Comparison of ENCODE assay signal across 21 cellular contexts in the genomic region with DNA sequence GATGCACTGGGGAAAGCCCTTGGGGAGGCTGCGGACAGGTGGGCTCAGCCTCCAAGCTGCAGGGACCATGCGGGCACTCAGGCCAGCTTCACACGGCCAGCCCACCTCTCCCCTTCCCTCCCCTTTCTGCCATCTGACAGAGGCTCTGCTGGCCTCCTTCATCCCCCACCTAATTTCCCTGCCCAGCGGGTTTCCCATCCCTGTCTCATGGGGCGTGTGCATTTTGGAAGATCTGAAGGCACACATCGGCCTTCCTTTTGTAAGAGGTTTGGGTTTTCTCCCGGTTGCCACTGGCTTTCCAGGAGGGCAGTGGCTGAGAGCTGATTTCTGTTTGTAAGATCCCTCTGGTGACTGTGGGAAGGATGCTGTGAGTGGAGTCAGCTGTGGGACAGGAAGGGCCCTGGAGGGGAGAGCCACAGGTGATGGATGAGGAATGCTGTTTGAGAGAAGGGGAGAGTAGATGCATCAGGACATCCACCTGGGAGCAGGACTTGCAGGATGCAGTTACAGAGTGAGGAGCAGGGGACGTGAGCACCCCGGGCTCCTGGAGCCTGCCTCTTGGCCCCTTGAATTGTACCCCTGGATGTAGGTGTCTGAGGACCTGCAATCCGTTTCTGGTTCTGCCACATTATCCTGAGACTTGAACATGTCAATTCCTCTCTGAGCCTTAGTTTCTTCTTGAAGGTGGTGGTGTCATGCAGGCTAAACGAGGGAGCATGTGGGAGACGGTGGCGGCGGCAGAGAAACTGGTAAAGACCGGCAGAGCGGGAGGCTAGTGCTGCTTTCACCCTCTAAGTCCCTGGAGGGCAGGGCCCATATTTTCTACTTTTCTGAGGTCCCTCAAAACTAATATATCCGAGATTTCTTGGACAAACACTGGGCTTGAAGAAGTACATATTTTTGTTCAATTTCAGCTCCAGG. TPM values are rescaled to one million over a fixed set of nuclear protein-coding genes. Genes with fewer than 3 reads are reported as not detected.
DNase-seq lines count a peak whose midpoint lies in the region; ATAC-seq, FAIRE-seq and TF ChIP-seq lines count a peak whose summit lies in the region.
"Had no signal": no experiment of that assay in that cellular context is flagged by ENCODE, and none has a peak within 500 bp of the region (broad histone marks: within the 10 kb centered on the region; RNA-seq: fewer than 3 reads in every experiment).

No MANE protein-coding gene starts in this region.

- no peak overlapping the region for H3K4me3 ChIP-seq in HEK293 (ENCODE audit: low read depth, low read length)
- no peak overlapping the region for H3K4me3 ChIP-seq in endodermal cell (ENCODE audit: low read length)
- H3K4me3 ChIP-seq in smooth muscle cell: no peak overlapping the region
- H3K4me3 ChIP-seq: A549; BLaER1 treated with 17β-estradiol and CSF1 and Interleukin-3, amounts not matched to agents 10 nM and 100 nM; SK-N-MC; transverse colon had no signal

- H3K4me3 Mint-ChIP-seq in activated CD8-positive, alpha-beta T cell treated with anti-CD3 and anti-CD28 coated beads, Interleukin-2, amount 10 ng/mL, durations not matched to agents 7 days and 5 days: no peak overlapping the region
- no peak overlapping the region for H3K4me3 Mint-ChIP-seq in activated CD8-positive, alpha-beta T cell treated with anti-CD3 and anti-CD28 coated beads for 36 hours
- H3K4me3 Mint-ChIP-seq in endodermal cell: no peak overlapping the region
- H3K4me3 Mint-ChIP-seq: activated T-helper 1 cell treated with anti-CD3 and anti-CD28 coated beads, Interleukin-12 subunit alpha, Interleukin-12 subunit beta, Interleukin-2, Interleukin-4 antibody, amounts not matched to agents 30 ng/mL and 10 ng/mL and 1 ng/mL, durations not matched to agents 14 hours and 24 hours and 36 hours had no signal

- peaks cover 8% of the 10 kb centered on the region for H3K27me3 ChIP-seq in endodermal cell (ENCODE audit: control insufficient read depth, insufficient read depth, low read length, poor library complexity, severe bottlenecking)
- H3K27me3 ChIP-seq in smooth muscle cell (ENCODE audit: low read depth): no peaks in the 10 kb centered on the region
- H3K27me3 ChIP-seq: BLaER1 treated with 17β-estradiol and CSF1 and Interleukin-3, amounts not matched to agents 10 nM and 100 nM; transverse colon had no signal

- peak overlapping the region; percentile 64 for H3K27ac Mint-ChIP-seq in activated CD8-positive, alpha-beta T cell treated with anti-CD3 and anti-CD28 coated beads, Interleukin-2, amount 10 ng/mL, durations not matched to agents 7 days and 5 days
- no peak overlapping the region for H3K27ac Mint-ChIP-seq in activated CD8-positive, alpha-beta T cell treated with anti-CD3 and anti-CD28 coated beads for 36 hours
- H3K27ac Mint-ChIP-seq in endodermal cell: no peak overlapping the region

- H3K27me3 Mint-ChIP-seq in activated CD8-positive, alpha-beta T cell treated with anti-CD3 and anti-CD28 coated beads, Interleukin-2, amount 10 ng/mL, durations not matched to agents 7 days and 5 days (ENCODE audit: low read depth): no peaks in the 10 kb centered on the region
- H3K27me3 Mint-ChIP-seq in activated CD8-positive, alpha-beta T cell treated with anti-CD3 and anti-CD28 coated beads for 36 hours: no peaks in the 10 kb centered on the region
- peaks cover 47% of the 10 kb centered on the region for H3K27me3 Mint-ChIP-seq in endodermal cell (ENCODE audit: insufficient read depth)
- H3K27me3 Mint-ChIP-seq: central memory CD8-positive, alpha-beta T cell had no signal

- TF ChIP-seq CTCF in activated CD8-positive, alpha-beta T cell treated with anti-CD3 and anti-CD28 coated beads for 36 hours (IDR thresholded peaks at IDR 0.05): no peak
- TF ChIP-seq CTCF in HEK293 (tag by site-specific recombination; IDR thresholded peaks at IDR 0.05) (no peak), endodermal cell (conservative IDR thresholded peaks at IDR 0.05) (no peak), smooth muscle cell (IDR thresholded peaks at IDR 0.05; ENCODE audit: borderline replicate concordance, insufficient read depth, poor library complexity, severe bottlenecking) (no peak)

- no peak for TF ChIP-seq POLR2A in H54 (IDR thresholded peaks at IDR 0.05; ENCODE audit: low read depth, low read length)

- peaks cover 2% of the 10 kb centered on the region for H3K36me3 Mint-ChIP-seq in activated CD8-positive, alpha-beta T cell treated with anti-CD3 and anti-CD28 coated beads, Interleukin-2, amount 10 ng/mL, durations not matched to agents 7 days and 5 days (ENCODE audit: low read depth)
- no peaks in the 10 kb centered on the region for H3K36me3 Mint-ChIP-seq in activated CD8-positive, alpha-beta T cell treated with anti-CD3 and anti-CD28 coated beads for 36 hours (ENCODE audit: low read depth)
- no peaks in the 10 kb centered on the region for H3K36me3 Mint-ChIP-seq in endodermal cell (ENCODE audit: low read depth)

- CTCF ChIA-PET in activated CD8-positive, alpha-beta T cell treated with anti-CD3 and anti-CD28 coated beads, Interleukin-2, amount 10 ng/mL, durations not matched to agents 7 days and 5 days (lab: Charles Lee): no interaction called here
- CTCF ChIA-PET in activated CD8-positive, alpha-beta T cell treated with anti-CD3 and anti-CD28 coated beads for 36 hours (lab: Charles Lee): no interaction called here
- CTCF ChIA-PET in HEK293 (lab: Yijun Ruan, JAX): interaction anchor here (0.7 to 0.8 kb wide), 2 partner anchors 10 to 178 kb away, joined by 3 to 4 read pairs; no protein-coding TSS in a partner anchor

- H3K79me2 ChIP-seq in smooth muscle cell (ENCODE audit: low read depth): no peaks in the 10 kb centered on the region

- H4K20me1 ChIP-seq in smooth muscle cell (ENCODE audit: low read depth): no peaks in the 10 kb centered on the region

- intact Hi-C loops in activated CD8-positive, alpha-beta T cell treated with anti-CD3 and anti-CD28 coated beads for 36 hours (cut with micrococcal nuclease): no loop called here

- POLR2A ChIA-PET in activated CD8-positive, alpha-beta T cell treated with anti-CD3 and anti-CD28 coated beads, Interleukin-2, amount 10 ng/mL, durations not matched to agents 7 days and 5 days (lab: Charles Lee): interaction anchor here (0.6 to 1.5 kb wide), 2 partner anchors 18 to 743 kb away, joined by 3 to 6 read pairs; no protein-coding TSS in a partner anchor
- POLR2A ChIA-PET in activated CD8-positive, alpha-beta T cell treated with anti-CD3 and anti-CD28 coated beads for 36 hours (lab: Charles Lee): interaction anchor here (1.3 to 1.4 kb wide), 2 partner anchors 9 to 11 kb away, joined by 3 read pairs; no protein-coding TSS in a partner anchor
- POLR2A ChIA-PET in HEK293 (lab: Yijun Ruan, JAX): interaction anchor here (1.0 kb wide), 1 partner anchor 19 kb away, joined by 4 read pairs; a partner anchor contains a TSS

- H3K36me3 ChIP-seq in HEK293 (ENCODE audit: control insufficient read depth in 2 of 2, insufficient read depth in 1 of 2, low read length in 2 of 2): no peaks in the 10 kb centered on the region
- H3K36me3 ChIP-seq in endodermal cell (ENCODE audit: control insufficient read depth, insufficient read depth, low read length): no peaks in the 10 kb centered on the region
- H3K36me3 ChIP-seq in smooth muscle cell (ENCODE audit: low read depth): no peaks in the 10 kb centered on the region
- H3K36me3 ChIP-seq: transverse colon had no signal

- peaks cover 70% of the 10 kb centered on the region for H3K4me1 Mint-ChIP-seq in activated CD8-positive, alpha-beta T cell treated with anti-CD3 and anti-CD28 coated beads, Interleukin-2, amount 10 ng/mL, durations not matched to agents 7 days and 5 days (ENCODE audit: low read depth)
- peaks cover 39% of the 10 kb centered on the region for H3K4me1 Mint-ChIP-seq in activated CD8-positive, alpha-beta T cell treated with anti-CD3 and anti-CD28 coated beads for 36 hours (ENCODE audit: low read depth)
- H3K4me1 Mint-ChIP-seq in endodermal cell: peaks cover 9% of the 10 kb centered on the region

- DNase-seq in activated CD8-positive, alpha-beta T cell treated with anti-CD3 and anti-CD28 coated beads, Interleukin-2, amount 10 ng/mL, durations not matched to agents 7 days and 5 days: no peak
- no peak for DNase-seq in activated CD8-positive, alpha-beta T cell treated with anti-CD3 and anti-CD28 coated beads for 36 hours
- DNase-seq in endodermal cell: peak; percentile 39
- DNase-seq in smooth muscle cell (lab: John Stamatoyannopoulos, UW; ENCODE audit: unreplicated experiment): no peak
- DNase-seq in H54 (ENCODE audit: insufficient read length, low spot score): no peak
- no peak for DNase-seq in CD1c-positive myeloid dendritic cell (ENCODE audit: extremely low spot score)
- DNase-seq: effector CD4-positive, alpha-beta T cell; GF-D8; NCI-H1417; NCI-H774; small intestine; transverse colon had no signal

- H3F3A ChIP-seq in smooth muscle cell (ENCODE audit: low read depth): no peaks in the 10 kb centered on the region

- WGBS in endodermal cell (ENCODE audit: insufficient coverage in 1 of 2, insufficient read length in 1 of 2), 2 experiments: 89 to 91% methylated on average over 10 to 17 of the region's 17 CpGs
- WGBS in smooth muscle cell (ENCODE audit: low lambda C conversion rate): 93% methylated on average over 17 of the region's 17 CpGs

- no peaks in the 10 kb centered on the region for H3K4me1 ChIP-seq in HEK293 (ENCODE audit: control insufficient read depth, insufficient read depth, low read length)
- H3K4me1 ChIP-seq in endodermal cell (ENCODE audit: control insufficient read depth, insufficient read depth, low read length): no peaks in the 10 kb centered on the region
- peaks cover 6% of the 10 kb centered on the region for H3K4me1 ChIP-seq in smooth muscle cell (ENCODE audit: low read depth)
- H3K4me1 ChIP-seq: A549 had no signal

- H3K9me3 ChIP-seq in HEK293 (ENCODE audit: control insufficient read depth, insufficient read depth, low read depth, low read length) (no peaks in the 10 kb centered on the region), endodermal cell (ENCODE audit: control insufficient read depth, low read length) (no peaks in the 10 kb centered on the region), smooth muscle cell (replicated peaks; ENCODE audit: low read depth) (no peaks in the 10 kb centered on the region)
- H3K9me3 ChIP-seq: A549; BLaER1 treated with 17β-estradiol and CSF1 and Interleukin-3, amounts not matched to agents 10 nM and 100 nM; transverse colon had no signal

- FAIRE-seq in H54 (lab: Jason Lieb, UNC): no peak
- FAIRE-seq: A549, GM12891, small intestine had no signal

- ATAC-seq in activated CD8-positive, alpha-beta T cell treated with anti-CD3 and anti-CD28 coated beads, Interleukin-2, amount 10 ng/mL, durations not matched to agents 7 days and 5 days: no peak
- no peak for ATAC-seq in activated CD8-positive, alpha-beta T cell treated with anti-CD3 and anti-CD28 coated beads for 36 hours
- no peak for ATAC-seq in GM18519 (IDR thresholded peaks at IDR 0.05; ENCODE audit: low FRiP score, unreplicated experiment)
- ATAC-seq: A549 had no signal

- H3K27ac ChIP-seq in HEK293 (ENCODE audit: extremely low read depth, low read depth, low read length) (no peak overlapping the region), endodermal cell (ENCODE audit: low read depth, low read length) (no peak overlapping the region), smooth muscle cell (ENCODE audit: low read depth) (peak overlapping the region; percentile 75)
- H3K27ac ChIP-seq: A549; BLaER1 treated with 17β-estradiol and CSF1 and Interleukin-3, amounts not matched to agents 10 nM and 100 nM; parathyroid adenoma; SK-N-MC; transverse colon had no signal

- H3K9ac ChIP-seq in endodermal cell (ENCODE audit: extremely low read depth, low read length, poor library complexity, severe bottlenecking) (no peak overlapping the region), smooth muscle cell (ENCODE audit: low read depth) (peak overlapping the region; percentile 22)
- H3K9ac ChIP-seq: parathyroid adenoma had no signal

- H2AFZ ChIP-seq in smooth muscle cell (ENCODE audit: low read depth): no peak overlapping the region
- H2AFZ ChIP-seq: parathyroid adenoma had no signal

- no peak overlapping the region for H3K4me2 ChIP-seq in smooth muscle cell
- H3K4me2 ChIP-seq: A549 had no signal

- no peaks in the 10 kb centered on the region for H3K9me3 Mint-ChIP-seq in activated CD8-positive, alpha-beta T cell treated with anti-CD3 and anti-CD28 coated beads, Interleukin-2, amount 10 ng/mL, durations not matched to agents 7 days and 5 days (ENCODE audit: insufficient read depth)
- H3K9me3 Mint-ChIP-seq in activated CD8-positive, alpha-beta T cell treated with anti-CD3 and anti-CD28 coated beads for 36 hours: no peaks in the 10 kb centered on the region
- no peaks in the 10 kb centered on the region for H3K9me3 Mint-ChIP-seq in endodermal cell
- H3K9me3 Mint-ChIP-seq: activated T-helper 1 cell treated with anti-CD3 and anti-CD28 coated beads, Interleukin-12 subunit alpha, Interleukin-12 subunit beta, Interleukin-2, Interleukin-4 antibody, amounts not matched to agents 30 ng/mL and 10 ng/mL and 1 ng/mL, durations not matched to agents 14 hours and 24 hours and 36 hours; central memory CD8-positive, alpha-beta T cell had no signal

RNA-seq across cellular contexts. Expression of a gene that starts 5.9 kb away (rescaled TPM):
- not detected for total RNA-seq in activated CD8-positive, alpha-beta T cell treated with anti-CD3 and anti-CD28 coated beads, Interleukin-2, amount 10 ng/mL, durations not matched to agents 7 days and 5 days
- not detected for total RNA-seq in activated CD8-positive, alpha-beta T cell treated with anti-CD3 and anti-CD28 coated beads for 36 hours
- total RNA-seq in endodermal cell: not detected
- polyA plus RNA-seq in endodermal cell (2013, experiment 1 of 2): not detected
- not detected for polyA plus RNA-seq in endodermal cell (2013, experiment 2 of 2)
- 0.40 and 0.67 TPM in 2 replicates for total RNA-seq in smooth muscle cell
- polyA plus RNA-seq in smooth muscle cell: not detected in 2 replicates
- total RNA-seq: activated T-helper 1 cell treated with anti-CD3 and anti-CD28 coated beads, Interleukin-12 subunit alpha, Interleukin-12 subunit beta, Interleukin-2, Interleukin-4 antibody, amounts not matched to agents 30 ng/mL and 10 ng/mL and 1 ng/mL, durations not matched to agents 14 hours and 24 hours and 36 hours; transverse colon had no signal

RNA-seq across cellular contexts. Expression of a gene that starts 6.2 kb away (rescaled TPM):
- 10 to 100 TPM; 42.4 to 44.0 TPM for total RNA-seq in activated CD8-positive, alpha-beta T cell treated with anti-CD3 and anti-CD28 coated beads, Interleukin-2, amount 10 ng/mL, durations not matched to agents 7 days and 5 days
- 10 to 100 TPM; 17.9 to 18.4 TPM for total RNA-seq in activated CD8-positive, alpha-beta T cell treated with anti-CD3 and anti-CD28 coated beads for 36 hours
- total RNA-seq in endodermal cell (10 to 100 TPM; 55.9 to 76.6 TPM), smooth muscle cell (151 and 171 TPM in 2 replicates)
- 33.0 TPM for polyA plus RNA-seq in endodermal cell (2013, experiment 1 of 2)
- polyA plus RNA-seq in endodermal cell (2013, experiment 2 of 2): 30.2 TPM
- 9.4 and 12.7 TPM in 2 replicates for polyA plus RNA-seq in smooth muscle cell

RNA-seq across cellular contexts. Expression of a gene that starts 18.8 kb away (rescaled TPM):
- 10 to 100 TPM; 97.8 to 98.8 TPM for total RNA-seq in activated CD8-positive, alpha-beta T cell treated with anti-CD3 and anti-CD28 coated beads, Interleukin-2, amount 10 ng/mL, durations not matched to agents 7 days and 5 days
- total RNA-seq in activated CD8-positive, alpha-beta T cell treated with anti-CD3 and anti-CD28 coated beads for 36 hours: 10 to 100 TPM; 67.4 to 68.8 TPM
- total RNA-seq in endodermal cell (10 to 100 TPM; 52.6 to 62.6 TPM), smooth muscle cell (48.1 and 48.6 TPM in 2 replicates)
- 73.3 TPM for polyA plus RNA-seq in endodermal cell (2013, experiment 1 of 2)
- 79.4 TPM for polyA plus RNA-seq in endodermal cell (2013, experiment 2 of 2)
- 265 and 280 TPM in 2 replicates for polyA plus RNA-seq in smooth muscle cell

RNA-seq across cellular contexts. Expression of a gene that starts 29.3 kb away (rescaled TPM):
- total RNA-seq in activated CD8-positive, alpha-beta T cell treated with anti-CD3 and anti-CD28 coated beads, Interleukin-2, amount 10 ng/mL, durations not matched to agents 7 days and 5 days: 10 to 100 TPM; 80.1 to 81.6 TPM
- total RNA-seq in activated CD8-positive, alpha-beta T cell treated with anti-CD3 and anti-CD28 coated beads for 36 hours: 100 to 1,000 TPM; 140 to 145 TPM
- total RNA-seq in endodermal cell: 10 to 100 TPM; 48.6 to 50.8 TPM
- polyA plus RNA-seq in endodermal cell (2013, experiment 1 of 2): 54.6 TPM
- polyA plus RNA-seq in endodermal cell (2013, experiment 2 of 2): 51.3 TPM
- total RNA-seq in smooth muscle cell: 39.1 and 44.9 TPM in 2 replicates
- polyA plus RNA-seq in smooth muscle cell: 20.9 and 25.8 TPM in 2 replicates

RNA-seq across cellular contexts. Expression of a gene that starts 32.2 kb away (rescaled TPM):
- 10 to 100 TPM; 89.0 to 89.5 TPM for total RNA-seq in activated CD8-positive, alpha-beta T cell treated with anti-CD3 and anti-CD28 coated beads, Interleukin-2, amount 10 ng/mL, durations not matched to agents 7 days and 5 days
- 100 to 1,000 TPM; 106 to 120 TPM for total RNA-seq in activated CD8-positive, alpha-beta T cell treated with anti-CD3 and anti-CD28 coated beads for 36 hours
- total RNA-seq in endodermal cell (10 to 100 TPM; 66.6 to 72.5 TPM), smooth muscle cell (25.4 and 27.6 TPM in 2 replicates)
- polyA plus RNA-seq in endodermal cell (2013, experiment 1 of 2): 126 TPM
- polyA plus RNA-seq in endodermal cell (2013, experiment 2 of 2): 112 TPM
- polyA plus RNA-seq in smooth muscle cell: 40.3 and 44.9 TPM in 2 replicates
